ENCODE assay signal across 1 cellular context in genomic region chr16:88686439-88687253, GRCh38.
TF ChIP-seq lines count a peak whose summit lies in the region.

TSS of gene SNAI3 (minus strand) at chr16:88686507. CDS start at chr16:88686406, 101 bp downstream.

TF ChIP-seq in HepG2, 621 proteins besides CTCF, POLR2A, EP300 and RAD21 (continued from another document and continues in another):
- TF ChIP-seq RERE (CRISPR knock-in tag; IDR thresholded peaks at IDR 0.05; ENCODE audit: low read depth) (no peak), ZNF251 (CRISPR knock-in tag; IDR thresholded peaks at IDR 0.05) (no peak), ZNF713 (CRISPR knock-in tag; IDR thresholded peaks at IDR 0.05) (peak; percentile 47; the same call in 1 of the 2 replicates), SNAPC5 (CRISPR knock-in tag; IDR thresholded peaks at IDR 0.05; ENCODE audit: borderline replicate concordance) (peak; percentile 74; the same call in 1 of the 2 replicates), NR2F6 (IDR thresholded peaks at IDR 0.05) (no peak), NR2F6 (CRISPR knock-in tag; IDR thresholded peaks at IDR 0.05) (0 out of 2 replicates have a peak, but pooled peaks have one; percentile 7), HNRNPUL1 (IDR thresholded peaks at IDR 0.05; ENCODE audit: low read depth, low read length) (no peak), PHB2 (IDR thresholded peaks at IDR 0.05; ENCODE audit: partially characterized antibody) (no peak), FOSL1 (CRISPR knock-in tag; IDR thresholded peaks at IDR 0.05; ENCODE audit: borderline replicate concordance) (no peak), DNMT3B (CRISPR knock-in tag; conservative IDR thresholded peaks at IDR 0.05) (no peak), ZNF572 (CRISPR knock-in tag; IDR thresholded peaks at IDR 0.05) (no peak), KLF16 (CRISPR knock-in tag; IDR thresholded peaks at IDR 0.05) (peak in 1 of 2 experiments; percentile 68; a peak in 2 of 4 replicates), ZNF816 (CRISPR knock-in tag; IDR thresholded peaks at IDR 0.05; ENCODE audit: borderline replicate concordance) (peak; percentile 4; the same call in 1 of the 2 replicates), ZNF570 (CRISPR knock-in tag; IDR thresholded peaks at IDR 0.05; ENCODE audit: borderline replicate concordance) (no peak), USF2 (IDR thresholded peaks at IDR 0.05; ENCODE audit: low read depth, low read length) (no peak), USF2 (CRISPR knock-in tag; IDR thresholded peaks at IDR 0.05; ENCODE audit: borderline replicate concordance) (no peak), NCOA1 (CRISPR knock-in tag; IDR thresholded peaks at IDR 0.05) (0 out of 2 replicates have a peak, but pooled peaks have one; percentile 13), BRF2 (CRISPR knock-in tag; IDR thresholded peaks at IDR 0.05) (no peak), FOXM1 (CRISPR knock-in tag; IDR thresholded peaks at IDR 0.05) (no peak), HINFP (CRISPR knock-in tag; IDR thresholded peaks at IDR 0.05; ENCODE audit: low read depth) (peak; percentile 93), ZNF512B (CRISPR knock-in tag; IDR thresholded peaks at IDR 0.05; ENCODE audit: borderline replicate concordance) (no peak), ZNF383 (CRISPR knock-in tag; IDR thresholded peaks at IDR 0.05; ENCODE audit: borderline replicate concordance) (0 out of 2 replicates have a peak, but pooled peaks have one; percentile 34), ZNF784 (CRISPR knock-in tag; IDR thresholded peaks at IDR 0.05; ENCODE audit: borderline replicate concordance) (no peak), ZNF333 (CRISPR knock-in tag; IDR thresholded peaks at IDR 0.05; ENCODE audit: borderline replicate concordance) (no peak), ZNF446 (CRISPR knock-in tag; IDR thresholded peaks at IDR 0.05) (peak; percentile 75), DDIT3 (CRISPR knock-in tag; IDR thresholded peaks at IDR 0.05) (no peak), FUBP1 (CRISPR knock-in tag; IDR thresholded peaks at IDR 0.05; ENCODE audit: borderline replicate concordance) (no peak), HES4 (CRISPR knock-in tag; IDR thresholded peaks at IDR 0.05; ENCODE audit: borderline replicate concordance) (peak; percentile 58; the same call in 1 of the 2 replicates), FOXA1 (IDR thresholded peaks at IDR 0.05) (no peak), FOXA1 (CRISPR knock-in tag; IDR thresholded peaks at IDR 0.05) (no peak), ZKSCAN5 (CRISPR knock-in tag; IDR thresholded peaks at IDR 0.05) (no peak; the same call in 1 of the 2 replicates), ZSCAN12 (CRISPR knock-in tag; IDR thresholded peaks at IDR 0.05) (0 out of 2 replicates have a peak, but pooled peaks have one; percentile 31), ZNF30 (CRISPR knock-in tag; IDR thresholded peaks at IDR 0.05) (no peak), WIZ (CRISPR knock-in tag; IDR thresholded peaks at IDR 0.05) (peak; percentile 23; the same call in 1 of the 2 replicates), PRPF4 (IDR thresholded peaks at IDR 0.05; ENCODE audit: low read depth, low read length, poor library complexity, severe bottlenecking) (no peak), ZNF792 (CRISPR knock-in tag; IDR thresholded peaks at IDR 0.05) (peak; percentile 8; the same call in 1 of the 2 replicates), AFF4 (CRISPR knock-in tag; IDR thresholded peaks at IDR 0.05) (0 out of 2 replicates have a peak, but pooled peaks have one; percentile 42), CHD2 (IDR thresholded peaks at IDR 0.05; ENCODE audit: low read depth, low read length) (no peak), ISL2 (CRISPR knock-in tag; IDR thresholded peaks at IDR 0.05) (no peak), CC2D1A (CRISPR knock-in tag; IDR thresholded peaks at IDR 0.05) (no peak; the same call in 1 of the 2 replicates)
